ENCODE assay signal across 8 cellular contexts in genomic region chr7:105224884-105225651, GRCh38.
DNase-seq lines count a peak whose midpoint lies in the region; ATAC-seq, FAIRE-seq and TF ChIP-seq lines count a peak whose summit lies in the region.

No MANE protein-coding gene starts in this region.

- intact Hi-C loops in psoas muscle (cut with DNase I), result no loop called here

- H3K4me3 ChIP-seq in psoas muscle (no peak overlapping the region), coronary artery (no peak overlapping the region), HAP-1 (no peak overlapping the region)

- FAIRE-seq in GM12892 (lab: Jason Lieb, UNC), result peak; percentile 58

- no peaks in the 10 kb centered on the region for H3K27me3 ChIP-seq in psoas muscle (ENCODE audit: insufficient read depth in 3 of 3, low read length in 2 of 3)
- H3K27me3 ChIP-seq in HAP-1 (ENCODE audit: low read depth), result no peaks in the 10 kb centered on the region

- in situ Hi-C loops in ACHN (cut with HindIII; ENCODE audit: low pct_ligation_motif_present, low pct_unique_long_range_greater_than_20kb, low sequenced_read_pairs) (no loop called here), HAP-1 (cut with MboI; ENCODE audit: low sequenced_read_pairs) (no loop called here)

- H3K27ac ChIP-seq in psoas muscle (no peak overlapping the region), coronary artery (no peak overlapping the region)

- 63 to 65% (median 64%) methylated on average over 6 of the region's 6 CpGs for WGBS in psoas muscle, 3 donors

- DNase-seq in ACHN (peak; percentile 98), GM12892 (ENCODE audit: insufficient read length) (no peak), NCI-H226 (peak; percentile 89), dedifferentiated amniotic fluid mesenchymal stem cell (ENCODE audit: extremely low spot score) (peak; percentile 63), psoas muscle (no peak), coronary artery (ENCODE audit: low spot score) (no peak), HAP-1 (ENCODE audit: low spot score in 2 of 2) (no peak)

- ATAC-seq in HG02798 (IDR thresholded peaks at IDR 0.05; ENCODE audit: poor library complexity, unreplicated experiment), result peak; percentile 83
- ATAC-seq in psoas muscle, result peak; percentile 88 to 89 (median 88)

- H3K36me3 ChIP-seq in psoas muscle (ENCODE audit: insufficient read depth in 1 of 2, low read depth in 1 of 2) (no peaks in the 10 kb centered on the region), HAP-1 (replicated peaks) (no peaks in the 10 kb centered on the region)

- H3K4me1 ChIP-seq in psoas muscle, result peaks cover 30% of the 10 kb centered on the region
- H3K4me1 ChIP-seq in HAP-1, result no peaks in the 10 kb centered on the region

- TF ChIP-seq POLR2A in GM12892 (IDR thresholded peaks at IDR 0.05; ENCODE audit: low read depth, low read length), result no peak

- no peak for TF ChIP-seq CTCF in psoas muscle (IDR thresholded peaks at IDR 0.05)
- TF ChIP-seq CTCF in coronary artery (IDR thresholded peaks at IDR 0.05), result no peak

- no peaks in the 10 kb centered on the region for H3K9me3 ChIP-seq in psoas muscle
- no peaks in the 10 kb centered on the region for H3K9me3 ChIP-seq in HAP-1

Comparison
In these comparisons a context has a peak if more than half of its experiments do, and no peak if none do; other contexts are left out.
1. DNase-seq: peak in ACHN (single experiment), NCI-H226 (single experiment) and dedifferentiated amniotic fluid mesenchymal stem cell (single experiment); none in GM12892 (single experiment), psoas muscle (0 of 2), coronary artery (single experiment) and HAP-1 (0 of 2).